In the genomic region with DNA sequence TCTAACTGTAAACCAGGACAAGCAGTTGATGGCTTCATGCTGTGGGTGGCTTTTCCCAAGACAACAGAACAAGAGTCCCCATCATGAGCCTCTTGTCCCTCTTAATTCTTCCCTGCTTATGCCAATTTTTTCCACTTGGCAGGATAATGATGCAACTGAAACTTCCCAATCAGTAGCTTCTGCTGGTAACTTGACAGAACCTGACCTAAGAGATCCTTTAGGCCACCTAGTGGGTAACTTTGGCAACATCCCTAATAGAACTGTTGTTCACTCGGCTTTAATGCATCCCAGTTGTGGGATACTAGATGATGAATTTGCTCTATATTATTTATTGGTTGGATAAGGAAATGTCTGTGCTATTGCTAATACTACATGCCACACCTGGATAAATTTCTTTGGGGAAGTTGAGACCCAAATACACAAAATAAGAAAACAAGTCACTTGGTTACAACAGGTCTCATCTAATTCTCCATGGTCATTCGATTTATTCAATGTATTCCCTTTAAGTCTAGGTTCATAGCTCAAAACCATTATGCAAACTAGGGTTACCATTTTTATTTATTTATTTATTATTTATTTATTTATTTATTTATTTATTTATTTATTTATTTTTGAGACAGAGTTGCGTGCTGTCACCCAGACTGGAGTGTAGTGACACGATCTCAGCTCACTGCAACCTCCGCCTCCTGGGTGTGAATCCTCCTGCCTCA, we compare ENCODE assay signal across 8 cellular contexts. TPM values are rescaled to one million over a fixed set of nuclear protein-coding genes. Genes with fewer than 3 reads are reported as not detected.
DNase-seq lines count a peak whose midpoint lies in the region; ATAC-seq, FAIRE-seq and TF ChIP-seq lines count a peak whose summit lies in the region.

No MANE protein-coding gene starts in this region.

- no peak overlapping the region for H3K4me3 ChIP-seq in astrocyte of the spinal cord (ENCODE audit: low read depth, low read length)

- in situ Hi-C loops in astrocyte of the spinal cord (cut with HindIII; ENCODE audit: low sequenced_read_pairs): no loop called here

- no peak for ATAC-seq in HG03045 (IDR thresholded peaks at IDR 0.05; ENCODE audit: unreplicated experiment)

- FAIRE-seq in GM12892 (lab: Jason Lieb, UNC): peak; percentile 92

- no peak for TF ChIP-seq POLR2A in GM12892 (IDR thresholded peaks at IDR 0.05; ENCODE audit: low read depth, low read length)

- DNase-seq in GM12892 (ENCODE audit: insufficient read length): no peak
- DNase-seq in NCI-H345 (lab: John Stamatoyannopoulos, UW): peak; percentile 55
- peak; percentile 45 for DNase-seq in astrocyte of the spinal cord (ENCODE audit: low read depth, low spot score)
- peak; percentile 56 for DNase-seq in inferior parietal cortex (ENCODE audit: extremely low spot score)
- peak; percentile 69 for DNase-seq in superior temporal gyrus (ENCODE audit: extremely low spot score)
- no peak for DNase-seq in effector CD8-positive, alpha-beta T cell (lab: John Stamatoyannopoulos, UW)

- TF ChIP-seq CTCF in C4-2B (conservative IDR thresholded peaks at IDR 0.05): peak; percentile 86
- TF ChIP-seq CTCF in astrocyte of the spinal cord (IDR thresholded peaks at IDR 0.05; ENCODE audit: low read depth, low read length): peak; percentile 79

- no peak overlapping the region for H3K27ac ChIP-seq in C4-2B

RNA-seq across cellular contexts. Expression of gene NFAM1, which starts 41.4 kb away (rescaled TPM):
- 0.32 TPM for polyA plus RNA-seq in GM12892 (2012; ENCODE audit: missing spikeins)

RNA-seq across cellular contexts. Expression of gene RRP7A, which starts 46.0 kb away (rescaled TPM):
- polyA plus RNA-seq in GM12892 (2012; ENCODE audit: missing spikeins): 35.3 TPM

Comparison
In these comparisons a context has a peak if more than half of its experiments do, and no peak if none do; other contexts are left out.
1. DNase-seq: peak in NCI-H345 (single experiment), astrocyte of the spinal cord (single experiment), inferior parietal cortex (single experiment) and superior temporal gyrus (single experiment); none in GM12892 (single experiment) and effector CD8-positive, alpha-beta T cell (single experiment).